ENCODE assay signal across 1 cellular context in the genomic region with DNA sequence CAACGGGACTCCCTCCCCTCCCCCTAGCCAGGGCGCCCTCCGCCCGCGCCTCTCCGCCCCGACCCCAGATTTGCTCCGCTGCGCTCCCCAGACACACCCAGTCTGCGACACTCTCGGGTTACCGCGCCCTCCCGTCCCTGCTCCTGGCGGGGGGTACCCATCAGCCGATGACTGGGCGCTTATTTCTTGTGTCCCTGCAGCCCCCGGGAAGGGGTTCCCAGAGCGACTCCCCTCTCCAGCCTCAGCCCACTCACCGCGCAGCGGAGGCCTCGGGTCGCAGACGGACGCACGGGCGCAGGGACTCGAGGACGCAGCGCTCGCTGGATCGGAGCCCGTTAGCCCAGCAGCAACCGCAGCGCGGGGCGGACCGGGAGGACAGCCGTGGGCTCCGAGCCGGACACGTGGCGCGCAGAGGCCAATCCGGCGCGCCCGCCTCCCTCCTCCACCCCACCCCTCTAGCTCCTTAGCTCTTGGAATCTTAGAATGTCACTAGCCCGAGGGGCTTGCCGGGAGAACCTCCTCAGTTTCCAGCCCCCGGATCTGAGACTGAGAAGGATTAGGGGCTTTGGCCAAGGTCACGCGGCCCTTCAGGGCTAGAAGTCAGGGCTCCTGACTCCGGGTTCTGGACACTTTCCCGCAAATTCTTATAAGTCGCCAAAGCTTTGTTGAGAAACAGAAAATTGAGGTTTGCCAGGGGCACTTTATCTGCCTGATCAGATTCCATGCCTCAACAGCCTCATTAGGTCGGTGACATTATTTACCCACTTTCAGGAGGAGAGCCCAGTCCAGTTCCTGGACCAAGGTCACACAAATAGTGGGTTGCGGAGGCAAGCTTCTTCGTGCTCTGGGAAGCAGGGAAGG.
TF ChIP-seq lines count a peak whose summit lies in the region.

Gene ANXA6 (minus strand): TSS at position 354 of the 861 bp plus-strand sequence. CDS start 9,878 bp downstream, outside the sequence.

TF ChIP-seq in HEK293, 187 proteins besides CTCF, POLR2A, EP300 and RAD21 (continued from another document and continues in another):
- TF ChIP-seq ZNF280D (tag by site-specific recombination; IDR thresholded peaks at IDR 0.05) (no peak), TCF7L2 (IDR thresholded peaks at IDR 0.05; ENCODE audit: borderline replicate concordance, low read depth, low read length) (no peak), ZSCAN23 (tag by site-specific recombination; IDR thresholded peaks at IDR 0.05) (no peak), ZNF37A (tag by site-specific recombination; IDR thresholded peaks at IDR 0.05) (no peak), ZNF169 (tag by site-specific recombination; IDR thresholded peaks at IDR 0.05) (no peak), ZSCAN30 (tag by site-specific recombination; IDR thresholded peaks at IDR 0.05) (peak; percentile 37; the same call in 1 of the 2 replicates), ZNF768 (tag by site-specific recombination; IDR thresholded peaks at IDR 0.05) (no peak), ZNF311 (tag by site-specific recombination; IDR thresholded peaks at IDR 0.05; ENCODE audit: borderline replicate concordance) (no peak), WT1 (tag by site-specific recombination; IDR thresholded peaks at IDR 0.05) (peak; percentile 63), ZNF2 (tag by site-specific recombination; IDR thresholded peaks at IDR 0.05) (no peak; the same call in 1 of the 2 replicates), ZNF664 (tag by site-specific recombination; IDR thresholded peaks at IDR 0.05) (no peak), ZBTB21 (tag by site-specific recombination; IDR thresholded peaks at IDR 0.05) (no peak), ZNF214 (tag by site-specific recombination; IDR thresholded peaks at IDR 0.05; ENCODE audit: borderline replicate concordance) (no peak), ZNF175 (tag by site-specific recombination; IDR thresholded peaks at IDR 0.05) (no peak), OVOL3 (tag by site-specific recombination; IDR thresholded peaks at IDR 0.05) (0 out of 2 replicates have a peak, but pooled peaks have one; percentile 56), ZNF514 (tag by site-specific recombination; IDR thresholded peaks at IDR 0.05) (no peak), ZNF174 (tag by site-specific recombination; IDR thresholded peaks at IDR 0.05) (no peak), ZNF558 (tag by site-specific recombination; IDR thresholded peaks at IDR 0.05) (no peak), ZNF792 (tag by site-specific recombination; IDR thresholded peaks at IDR 0.05) (no peak), ZNF24 (tag by site-specific recombination; IDR thresholded peaks at IDR 0.05) (no peak; the same call in 1 of the 2 replicates), GFI1B (tag by site-specific recombination; IDR thresholded peaks at IDR 0.05) (0 out of 2 replicates have a peak, but pooled peaks have one; percentile 13), PRDM1 (tag by site-specific recombination; IDR thresholded peaks at IDR 0.05) (no peak), GLI2 (tag by site-specific recombination; IDR thresholded peaks at IDR 0.05; ENCODE audit: borderline replicate concordance, low read depth) (no peak), ZBTB49 (tag by site-specific recombination; IDR thresholded peaks at IDR 0.05; ENCODE audit: low read depth) (no peak), ZNF114 (tag by site-specific recombination; IDR thresholded peaks at IDR 0.05) (no peak), ZNF350 (tag by site-specific recombination; IDR thresholded peaks at IDR 0.05) (no peak), ZNF211 (tag by site-specific recombination; IDR thresholded peaks at IDR 0.05; ENCODE audit: low read depth) (no peak), ZNF704 (tag by site-specific recombination; IDR thresholded peaks at IDR 0.05) (no peak), ZNF302 (tag by site-specific recombination; IDR thresholded peaks at IDR 0.05; ENCODE audit: low read depth) (no peak), SP2 (tag by site-specific recombination; IDR thresholded peaks at IDR 0.05) (peak; percentile 73), ZNF354C (tag by site-specific recombination; IDR thresholded peaks at IDR 0.05; ENCODE audit: borderline replicate concordance, low read depth) (no peak), SALL2 (tag by site-specific recombination; IDR thresholded peaks at IDR 0.05; ENCODE audit: borderline replicate concordance) (no peak), ZXDB (tag by site-specific recombination; IDR thresholded peaks at IDR 0.05) (peak; percentile 95)
- TF ChIP-seq, protein P1, sequence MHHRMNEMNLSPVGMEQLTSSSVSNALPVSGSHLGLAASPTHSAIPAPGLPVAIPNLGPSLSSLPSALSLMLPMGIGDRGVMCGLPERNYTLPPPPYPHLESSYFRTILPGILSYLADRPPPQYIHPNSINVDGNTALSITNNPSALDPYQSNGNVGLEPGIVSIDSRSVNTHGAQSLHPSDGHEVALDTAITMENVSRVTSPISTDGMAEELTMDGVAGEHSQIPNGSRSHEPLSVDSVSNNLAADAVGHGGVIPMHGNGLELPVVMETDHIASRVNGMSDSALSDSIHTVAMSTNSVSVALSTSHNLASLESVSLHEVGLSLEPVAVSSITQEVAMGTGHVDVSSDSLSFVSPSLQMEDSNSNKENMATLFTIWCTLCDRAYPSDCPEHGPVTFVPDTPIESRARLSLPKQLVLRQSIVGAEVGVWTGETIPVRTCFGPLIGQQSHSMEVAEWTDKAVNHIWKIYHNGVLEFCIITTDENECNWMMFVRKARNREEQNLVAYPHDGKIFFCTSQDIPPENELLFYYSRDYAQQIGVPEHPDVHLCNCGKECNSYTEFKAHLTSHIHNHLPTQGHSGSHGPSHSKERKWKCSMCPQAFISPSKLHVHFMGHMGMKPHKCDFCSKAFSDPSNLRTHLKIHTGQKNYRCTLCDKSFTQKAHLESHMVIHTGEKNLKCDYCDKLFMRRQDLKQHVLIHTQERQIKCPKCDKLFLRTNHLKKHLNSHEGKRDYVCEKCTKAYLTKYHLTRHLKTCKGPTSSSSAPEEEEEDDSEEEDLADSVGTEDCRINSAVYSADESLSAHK (tag by site-specific recombination; IDR thresholded peaks at IDR 0.05), result no peak
- TF ChIP-seq, protein P2, sequence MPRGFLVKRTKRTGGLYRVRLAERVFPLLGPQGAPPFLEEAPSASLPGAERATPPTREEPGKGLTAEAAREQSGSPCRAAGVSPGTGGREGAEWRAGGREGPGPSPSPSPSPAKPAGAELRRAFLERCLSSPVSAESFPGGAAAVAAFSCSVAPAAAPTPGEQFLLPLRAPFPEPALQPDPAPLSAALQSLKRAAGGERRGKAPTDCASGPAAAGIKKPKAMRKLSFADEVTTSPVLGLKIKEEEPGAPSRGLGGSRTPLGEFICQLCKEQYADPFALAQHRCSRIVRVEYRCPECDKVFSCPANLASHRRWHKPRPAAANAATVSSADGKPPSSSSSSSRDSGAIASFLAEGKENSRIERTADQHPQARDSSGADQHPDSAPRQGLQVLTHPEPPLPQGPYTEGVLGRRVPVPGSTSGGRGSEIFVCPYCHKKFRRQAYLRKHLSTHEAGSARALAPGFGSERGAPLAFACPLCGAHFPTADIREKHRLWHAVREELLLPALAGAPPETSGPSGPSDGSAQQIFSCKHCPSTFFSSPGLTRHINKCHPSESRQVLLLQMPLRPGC (tag by site-specific recombination; IDR thresholded peaks at IDR 0.05), result 0 out of 2 replicates have a peak, but pooled peaks have one; percentile 22
- TF ChIP-seq, protein P3, sequence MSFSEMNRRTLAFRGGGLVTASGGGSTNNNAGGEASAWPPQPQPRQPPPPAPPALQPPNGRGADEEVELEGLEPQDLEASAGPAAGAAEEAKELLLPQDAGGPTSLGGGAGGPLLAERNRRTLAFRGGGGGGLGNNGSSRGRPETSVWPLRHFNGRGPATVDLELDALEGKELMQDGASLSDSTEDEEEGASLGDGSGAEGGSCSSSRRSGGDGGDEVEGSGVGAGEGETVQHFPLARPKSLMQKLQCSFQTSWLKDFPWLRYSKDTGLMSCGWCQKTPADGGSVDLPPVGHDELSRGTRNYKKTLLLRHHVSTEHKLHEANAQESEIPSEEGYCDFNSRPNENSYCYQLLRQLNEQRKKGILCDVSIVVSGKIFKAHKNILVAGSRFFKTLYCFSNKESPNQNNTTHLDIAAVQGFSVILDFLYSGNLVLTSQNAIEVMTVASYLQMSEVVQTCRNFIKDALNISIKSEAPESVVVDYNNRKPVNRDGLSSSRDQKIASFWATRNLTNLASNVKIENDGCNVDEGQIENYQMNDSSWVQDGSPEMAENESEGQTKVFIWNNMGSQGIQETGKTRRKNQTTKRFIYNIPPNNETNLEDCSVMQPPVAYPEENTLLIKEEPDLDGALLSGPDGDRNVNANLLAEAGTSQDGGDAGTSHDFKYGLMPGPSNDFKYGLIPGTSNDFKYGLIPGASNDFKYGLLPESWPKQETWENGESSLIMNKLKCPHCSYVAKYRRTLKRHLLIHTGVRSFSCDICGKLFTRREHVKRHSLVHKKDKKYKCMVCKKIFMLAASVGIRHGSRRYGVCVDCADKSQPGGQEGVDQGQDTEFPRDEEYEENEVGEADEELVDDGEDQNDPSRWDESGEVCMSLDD (tag by site-specific recombination; IDR thresholded peaks at IDR 0.05), result no peak
- TF ChIP-seq, protein P4, sequence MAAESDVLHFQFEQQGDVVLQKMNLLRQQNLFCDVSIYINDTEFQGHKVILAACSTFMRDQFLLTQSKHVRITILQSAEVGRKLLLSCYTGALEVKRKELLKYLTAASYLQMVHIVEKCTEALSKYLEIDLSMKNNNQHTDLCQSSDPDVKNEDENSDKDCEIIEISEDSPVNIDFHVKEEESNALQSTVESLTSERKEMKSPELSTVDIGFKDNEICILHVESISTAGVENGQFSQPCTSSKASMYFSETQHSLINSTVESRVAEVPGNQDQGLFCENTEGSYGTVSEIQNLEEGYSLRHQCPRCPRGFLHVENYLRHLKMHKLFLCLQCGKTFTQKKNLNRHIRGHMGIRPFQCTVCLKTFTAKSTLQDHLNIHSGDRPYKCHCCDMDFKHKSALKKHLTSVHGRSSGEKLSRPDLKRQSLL (tag by site-specific recombination; IDR thresholded peaks at IDR 0.05), result no peak
- TF ChIP-seq, protein P5, sequence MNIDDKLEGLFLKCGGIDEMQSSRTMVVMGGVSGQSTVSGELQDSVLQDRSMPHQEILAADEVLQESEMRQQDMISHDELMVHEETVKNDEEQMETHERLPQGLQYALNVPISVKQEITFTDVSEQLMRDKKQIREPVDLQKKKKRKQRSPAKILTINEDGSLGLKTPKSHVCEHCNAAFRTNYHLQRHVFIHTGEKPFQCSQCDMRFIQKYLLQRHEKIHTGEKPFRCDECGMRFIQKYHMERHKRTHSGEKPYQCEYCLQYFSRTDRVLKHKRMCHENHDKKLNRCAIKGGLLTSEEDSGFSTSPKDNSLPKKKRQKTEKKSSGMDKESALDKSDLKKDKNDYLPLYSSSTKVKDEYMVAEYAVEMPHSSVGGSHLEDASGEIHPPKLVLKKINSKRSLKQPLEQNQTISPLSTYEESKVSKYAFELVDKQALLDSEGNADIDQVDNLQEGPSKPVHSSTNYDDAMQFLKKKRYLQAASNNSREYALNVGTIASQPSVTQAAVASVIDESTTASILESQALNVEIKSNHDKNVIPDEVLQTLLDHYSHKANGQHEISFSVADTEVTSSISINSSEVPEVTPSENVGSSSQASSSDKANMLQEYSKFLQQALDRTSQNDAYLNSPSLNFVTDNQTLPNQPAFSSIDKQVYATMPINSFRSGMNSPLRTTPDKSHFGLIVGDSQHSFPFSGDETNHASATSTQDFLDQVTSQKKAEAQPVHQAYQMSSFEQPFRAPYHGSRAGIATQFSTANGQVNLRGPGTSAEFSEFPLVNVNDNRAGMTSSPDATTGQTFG (tag by site-specific recombination; IDR thresholded peaks at IDR 0.05; ENCODE audit: borderline replicate concordance), result no peak
